ENCODE assay signal across 2 cellular contexts in the genomic region with DNA sequence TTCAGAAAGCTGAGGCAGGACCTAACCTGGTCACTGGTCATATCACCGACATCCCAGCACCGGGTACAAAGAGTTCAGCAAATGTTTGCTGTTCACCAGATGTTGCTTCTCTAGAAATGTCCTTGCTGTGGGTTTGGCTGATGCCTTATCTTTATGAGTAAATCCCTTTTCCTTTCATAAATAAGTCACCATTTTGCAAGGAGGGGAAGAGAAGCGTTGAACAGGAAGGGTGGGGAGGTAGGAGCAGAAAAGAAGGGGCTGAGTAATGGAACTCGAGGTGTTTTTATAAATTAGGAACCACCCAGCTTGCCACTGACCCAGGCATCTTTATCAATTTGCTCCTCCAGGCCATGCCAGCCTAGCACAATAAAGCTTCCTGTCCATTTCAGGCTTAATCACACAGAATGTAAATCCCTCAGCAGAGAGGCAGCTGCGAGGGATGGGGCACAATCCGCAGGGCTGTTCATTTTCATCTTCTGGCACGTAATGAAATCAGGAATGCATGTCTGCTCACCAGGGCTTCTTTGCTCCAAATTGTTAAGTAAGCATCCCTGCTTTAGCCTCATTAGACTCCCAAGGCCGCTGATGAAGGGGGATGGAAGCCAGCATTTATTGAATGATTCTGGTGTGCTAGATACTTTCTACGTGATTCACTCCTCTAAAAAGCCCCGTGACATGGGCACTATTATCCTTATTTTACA.
TF ChIP-seq lines count a peak whose summit lies in the region.

No MANE protein-coding gene starts in this region.

TF ChIP-seq in SK-N-SH, 30 proteins besides CTCF, POLR2A, EP300 and RAD21:
- TF ChIP-seq JUND (IDR thresholded peaks at IDR 0.05) = no peak
- peak; percentile 79 for TF ChIP-seq GATA2 (CRISPR knock-in tag; IDR thresholded peaks at IDR 0.05)
- peak; percentile 47; the same call in 1 of the 2 replicates for TF ChIP-seq TCF12 (IDR thresholded peaks at IDR 0.05)
- TF ChIP-seq MXI1 (IDR thresholded peaks at IDR 0.05; ENCODE audit: low read depth, low read length) = peak; percentile 47; the same call in 1 of the 2 replicates
- TF ChIP-seq FOXJ3 (CRISPR knock-in tag; IDR thresholded peaks at IDR 0.05) = peak; percentile 62
- no peak for TF ChIP-seq SIN3A (IDR thresholded peaks at IDR 0.05; ENCODE audit: borderline replicate concordance, low read depth, low read length)
- 0 out of 2 replicates have a peak, but pooled peaks have one; percentile 30 for TF ChIP-seq POLR2AphosphoS5 (IDR thresholded peaks at IDR 0.05; ENCODE audit: low read depth, low read length)
- TF ChIP-seq EZH2phosphoT487 (IDR thresholded peaks at IDR 0.05; ENCODE audit: borderline replicate concordance, low read depth) = no peak
- TF ChIP-seq CHD2 (IDR thresholded peaks at IDR 0.05; ENCODE audit: low read length, partially characterized antibody) = peak; percentile 82
- TF ChIP-seq FOSL2 (IDR thresholded peaks at IDR 0.05; ENCODE audit: borderline replicate concordance, low read depth) = no peak
- peak; percentile 98 for TF ChIP-seq RCOR1 (IDR thresholded peaks at IDR 0.05; ENCODE audit: low read length)

TF ChIP-seq in endothelial cell of umbilical vein, 7 proteins besides CTCF, POLR2A, EP300 and RAD21:
- TF ChIP-seq POLR2AphosphoS5 (IDR thresholded peaks at IDR 0.05; ENCODE audit: insufficient read depth, low read depth, low read length) (peak; percentile 32), EZH2 (IDR thresholded peaks at IDR 0.05; ENCODE audit: borderline replicate concordance, low read depth, low read length, severe bottlenecking) (no peak), FOS (IDR thresholded peaks at IDR 0.05; ENCODE audit: borderline replicate concordance, insufficient read depth, low read length) (peak; percentile 59), JUN (IDR thresholded peaks at IDR 0.05; ENCODE audit: borderline replicate concordance, insufficient read depth, insufficient read length, low read depth) (no peak), GATA2 (IDR thresholded peaks at IDR 0.05; ENCODE audit: insufficient read depth, insufficient read length, low read depth, low read length) (peak; percentile 88), MYC (IDR thresholded peaks at IDR 0.05; ENCODE audit: low read depth, low read length) (no peak)
- TF ChIP-seq, protein P1, sequence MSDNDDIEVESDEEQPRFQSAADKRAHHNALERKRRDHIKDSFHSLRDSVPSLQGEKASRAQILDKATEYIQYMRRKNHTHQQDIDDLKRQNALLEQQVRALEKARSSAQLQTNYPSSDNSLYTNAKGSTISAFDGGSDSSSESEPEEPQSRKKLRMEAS (IDR thresholded peaks at IDR 0.05; ENCODE audit: insufficient read depth, insufficient read length) = no peak
